16 cellular contexts compared by ENCODE assay signal in the genomic region with DNA sequence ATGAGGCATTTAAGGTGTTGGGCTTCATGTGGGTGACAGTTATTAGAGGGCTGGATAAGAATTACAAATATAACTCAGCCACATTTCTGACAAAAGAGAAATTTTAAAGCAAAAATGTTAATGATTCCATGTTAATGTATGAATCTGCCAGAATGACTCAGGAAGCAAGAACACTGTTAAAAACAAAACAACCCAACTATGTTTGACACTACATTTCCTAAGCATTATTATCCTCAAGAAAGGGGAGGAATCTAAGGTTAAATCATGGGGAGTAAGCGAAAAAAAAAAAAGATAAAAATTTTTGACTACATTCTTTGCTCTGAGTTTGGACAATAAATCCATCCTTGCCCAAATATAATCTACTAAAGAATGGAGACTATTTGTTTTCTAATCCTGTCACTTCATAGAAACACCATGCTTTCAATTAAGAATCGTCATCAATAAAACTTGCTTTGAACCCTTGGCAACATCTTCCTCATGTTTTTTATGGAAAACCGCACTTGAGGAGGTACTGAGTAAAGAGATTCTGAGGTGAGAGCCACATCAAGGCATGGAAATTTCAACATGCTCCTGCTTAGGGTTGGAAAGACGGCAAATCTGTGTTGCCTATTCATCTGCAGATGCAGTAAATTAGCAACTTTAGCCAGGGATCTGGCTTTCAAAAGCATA. TPM values are rescaled to one million over a fixed set of nuclear protein-coding genes. Genes with fewer than 3 reads are reported as not detected.
DNase-seq lines count a peak whose midpoint lies in the region; TF ChIP-seq lines count a peak whose summit lies in the region.
"Had no signal": no experiment of that assay in that cellular context is flagged by ENCODE, and none has a peak within 500 bp of the region (broad histone marks: within the 10 kb centered on the region; RNA-seq: fewer than 3 reads in every experiment).

No MANE protein-coding gene starts in this region.

- H3K27ac ChIP-seq in H9 (ENCODE audit: insufficient read length, low read depth, low read length) (peak overlapping the region; percentile 25), endodermal cell (ENCODE audit: low read depth, low read length) (no peak overlapping the region), neural progenitor cell (no peak overlapping the region), caudate nucleus (ENCODE audit: low read depth, low read length) (no peak overlapping the region)
- H3K27ac ChIP-seq: VCaP had no signal

- H2AK5ac ChIP-seq in H9 (ENCODE audit: insufficient read length, low read length): no peak overlapping the region

- H2BK15ac ChIP-seq in H9 (ENCODE audit: low read depth, low read length): no peak overlapping the region

- no peak overlapping the region for H3K4me3 ChIP-seq in BJ (ENCODE audit: low read depth, low read length)
- H3K4me3 ChIP-seq in endodermal cell (ENCODE audit: low read length): no peak overlapping the region
- no peak overlapping the region for H3K4me3 ChIP-seq in neural progenitor cell

- no peak overlapping the region for H4K5ac ChIP-seq in H9 (ENCODE audit: insufficient read length, low read depth, low read length)

- H4K20me1 ChIP-seq in H9 (ENCODE audit: control insufficient read depth, insufficient read depth, insufficient read length) (no peaks in the 10 kb centered on the region), neural progenitor cell (ENCODE audit: low read depth) (no peaks in the 10 kb centered on the region)

- H2BK12ac ChIP-seq in H9 (ENCODE audit: insufficient read length, low read depth, low read length): no peak overlapping the region

- H3T11ph ChIP-seq in H9 (ENCODE audit: low read length): no peak overlapping the region

- H3K14ac ChIP-seq in H9 (ENCODE audit: insufficient read depth, low read length): no peak overlapping the region

- TF ChIP-seq CTCF in BJ (IDR thresholded peaks at IDR 0.05; ENCODE audit: insufficient read depth, low read depth, low read length) (no peak), H9 (conservative IDR thresholded peaks at IDR 0.05) (no peak), endodermal cell (conservative IDR thresholded peaks at IDR 0.05) (no peak), neural progenitor cell (IDR thresholded peaks at IDR 0.05) (no peak)

- H3F3A ChIP-seq in neural progenitor cell (ENCODE audit: low read depth): no peaks in the 10 kb centered on the region

- H3K79me1 ChIP-seq in H9 (ENCODE audit: insufficient read depth, low read depth, low read length, poor library complexity, severe bottlenecking): no peaks in the 10 kb centered on the region

- POLR2A ChIA-PET in BJ (lab: Charles Lee): no interaction called here

- DNase-seq in BJ (ENCODE audit: low read depth): peak; percentile 88
- DNase-seq in H9: no peak
- no peak for DNase-seq in endodermal cell
- DNase-seq in neural progenitor cell (ENCODE audit: low spot score): no peak
- DNase-seq in caudate nucleus (lab: John Stamatoyannopoulos, UW): no peak
- no peak for DNase-seq in NCI-H69 (lab: John Stamatoyannopoulos, UW)
- no peak for DNase-seq in GDM1 (lab: John Stamatoyannopoulos, UW)
- DNase-seq in islet precursor cell: no peak
- DNase-seq: hippocampal formation; Karpas-422; NCI-H1930; NK-92 treated with Interleukin-12 subunit alpha and Interleukin-12 subunit beta, amount 100 ng/mL, for 24 hours; stimulated activated CD4-positive, alpha-beta T cell treated with anti-CD3 and anti-CD28 coated beads, Interleukin-4, amount 100 ng/mL, for 1 hour; stimulated activated naive B cell treated with anti-CD40 and anti-IgM and Interleukin-4, amounts not matched to agents 10 μg/mL and 1 μg/mL and 100 μg/mL, for 72 hours had no signal

- H3K18ac ChIP-seq in H9 (ENCODE audit: insufficient read length, low read depth, low read length): no peak overlapping the region

- no peak overlapping the region for H3K56ac ChIP-seq in H9 (ENCODE audit: insufficient read length, low read depth, low read length)

- CTCF ChIA-PET in BJ (lab: Yijun Ruan, JAX): interaction anchor here (1.4 to 2.1 kb wide), 2 partner anchors 8 to 10 kb away, joined by 4 to 5 read pairs; a partner anchor contains a TSS

- no peaks in the 10 kb centered on the region for H3K9me3 ChIP-seq in H9 (ENCODE audit: control insufficient read depth, low read depth, low read length)
- H3K9me3 ChIP-seq in endodermal cell (ENCODE audit: control insufficient read depth, low read length): no peaks in the 10 kb centered on the region
- no peaks in the 10 kb centered on the region for H3K9me3 ChIP-seq in neural progenitor cell (ENCODE audit: low read depth)

- H3K9ac ChIP-seq in H9 (ENCODE audit: extremely low read depth, insufficient read length, low read length) (no peak overlapping the region), endodermal cell (ENCODE audit: extremely low read depth, low read length, poor library complexity, severe bottlenecking) (no peak overlapping the region), neural progenitor cell (no peak overlapping the region)

- H3K27ac Mint-ChIP-seq in H9 (peak overlapping the region; percentile 45 to 84 (median 76); a peak in 4 of 7 replicates), endodermal cell (peak overlapping the region; percentile 39), neural progenitor cell (peak overlapping the region; percentile 62)
- H3K27ac Mint-ChIP-seq: memory B cell; stimulated activated naive B cell treated with anti-CD40 and anti-IgM and Interleukin-4, amounts not matched to agents 10 μg/mL and 1 μg/mL and 100 μg/mL, for 72 hours had no signal

- no peak overlapping the region for H4K8ac ChIP-seq in H9 (replicated peaks; ENCODE audit: insufficient read length, low read depth, low read length)

- H2BK5ac ChIP-seq in H9 (ENCODE audit: insufficient read length, low read length): no peak overlapping the region

- H3K36me3 Mint-ChIP-seq in H9 (ENCODE audit: insufficient read depth in 1 of 3, low read depth in 3 of 3) (no peaks in the 10 kb centered on the region; a peak in 1 of 7 replicates), endodermal cell (ENCODE audit: low read depth) (peaks cover 2% of the 10 kb centered on the region), neural progenitor cell (peaks cover 14% of the 10 kb centered on the region)

- H3K4me3 Mint-ChIP-seq in H9 (peak overlapping the region in 1 of 2 experiments; percentile 15; a peak in 2 of 5 replicates), endodermal cell (no peak overlapping the region), neural progenitor cell (no peak overlapping the region)
- H3K4me3 Mint-ChIP-seq: memory B cell; stimulated activated naive B cell treated with anti-CD40 and anti-IgM and Interleukin-4, amounts not matched to agents 10 μg/mL and 1 μg/mL and 100 μg/mL, for 72 hours had no signal

- H3K36me3 ChIP-seq in BJ (ENCODE audit: control insufficient read depth, insufficient read depth, low read length) (peaks cover 2% of the 10 kb centered on the region; the same call in 1 of the 2 replicates), endodermal cell (ENCODE audit: control insufficient read depth, insufficient read depth, low read length) (peaks cover 4% of the 10 kb centered on the region), neural progenitor cell (no peaks in the 10 kb centered on the region)

- peaks cover 72 to 81% of the 10 kb centered on the region in 2 experiments for H3K4me1 Mint-ChIP-seq in H9
- H3K4me1 Mint-ChIP-seq in endodermal cell: peaks cover 63% of the 10 kb centered on the region
- H3K4me1 Mint-ChIP-seq in neural progenitor cell: peaks cover 71% of the 10 kb centered on the region

- peaks cover 19% of the 10 kb centered on the region for H3K4me1 ChIP-seq in H9 (ENCODE audit: insufficient read depth, low read length)
- peaks cover 12% of the 10 kb centered on the region for H3K4me1 ChIP-seq in endodermal cell (ENCODE audit: control insufficient read depth, insufficient read depth, low read length)
- H3K4me1 ChIP-seq in neural progenitor cell: peaks cover 31% of the 10 kb centered on the region

- no CpG with 5 or more reads among the region's 4 CpGs for WGBS in H9 (ENCODE audit: extremely low coverage, insufficient read length, low lambda C conversion rate)
- 48 to 62% methylated on average over 2 to 3 of the region's 4 CpGs for WGBS in endodermal cell (ENCODE audit: insufficient coverage in 1 of 2, insufficient read length in 1 of 2), 2 experiments

- H2AFZ ChIP-seq in H9 (ENCODE audit: low read length): no peak overlapping the region
- H2AFZ ChIP-seq in neural progenitor cell (replicated peaks): no peak overlapping the region

- H3K23ac ChIP-seq in H9 (ENCODE audit: insufficient read length, low read depth, low read length): no peak overlapping the region

- H2BK120ac ChIP-seq in H9 (ENCODE audit: low read depth, low read length, poor library complexity, severe bottlenecking): no peak overlapping the region

- peaks cover 3% of the 10 kb centered on the region; the same call in 1 of the 2 replicates for H3K79me2 ChIP-seq in H9 (ENCODE audit: insufficient read depth, low read length)
- no peaks in the 10 kb centered on the region for H3K79me2 ChIP-seq in neural progenitor cell (ENCODE audit: low read depth)

- H3K4me2 ChIP-seq in H9 (ENCODE audit: insufficient read depth, insufficient read length, low read length) (no peak overlapping the region), neural progenitor cell (peak overlapping the region; percentile 24)

- no peak overlapping the region for H3K4ac ChIP-seq in H9 (ENCODE audit: low read depth, low read length)

- no peak overlapping the region for H2BK20ac ChIP-seq in H9 (ENCODE audit: low read depth, low read length, poor library complexity, severe bottlenecking)

- H3K9me3 Mint-ChIP-seq in H9 (no peaks in the 10 kb centered on the region), endodermal cell (no peaks in the 10 kb centered on the region), neural progenitor cell (no peaks in the 10 kb centered on the region)
- H3K9me3 Mint-ChIP-seq: memory B cell had no signal

- H3K27me3 Mint-ChIP-seq in H9 (ENCODE audit: low read depth) (no peaks in the 10 kb centered on the region), endodermal cell (ENCODE audit: insufficient read depth) (no peaks in the 10 kb centered on the region), neural progenitor cell (ENCODE audit: insufficient read depth, low read depth) (no peaks in the 10 kb centered on the region)
- H3K27me3 Mint-ChIP-seq: memory B cell; stimulated activated naive B cell treated with anti-CD40 and anti-IgM and Interleukin-4, amounts not matched to agents 10 μg/mL and 1 μg/mL and 100 μg/mL, for 72 hours had no signal

- no peaks in the 10 kb centered on the region for H3K23me2 ChIP-seq in H9 (ENCODE audit: insufficient read length, low read depth, low read length, poor library complexity, severe bottlenecking)

- H3K27me3 ChIP-seq in BJ (ENCODE audit: control insufficient read depth, insufficient read depth, low read length) (no peaks in the 10 kb centered on the region), H9 (ENCODE audit: insufficient read depth, low read length) (no peaks in the 10 kb centered on the region), endodermal cell (ENCODE audit: control insufficient read depth, insufficient read depth, low read length, poor library complexity, severe bottlenecking) (no peaks in the 10 kb centered on the region), neural progenitor cell (no peaks in the 10 kb centered on the region)

- H4K91ac ChIP-seq in H9 (ENCODE audit: insufficient read length, low read depth, low read length): no peak overlapping the region

RNA-seq across cellular contexts. Expression of a gene that starts 9.8 kb away (rescaled TPM):
- 20.5 and 22.0 TPM in 2 replicates for polyA plus RNA-seq in BJ (2011; rRNA removed)
- polyA minus RNA-seq in BJ (2011; rRNA and poly(A)+ RNA removed): 32.1 and 44.8 TPM in 2 replicates
- total RNA-seq in H9 (2021): 2.7 TPM in 2 replicates
- 1 to 10 TPM; 6.6 to 8.0 TPM for total RNA-seq in endodermal cell
- 16.1 TPM for polyA plus RNA-seq in endodermal cell (2013, experiment 1 of 2)
- 18.3 TPM for polyA plus RNA-seq in endodermal cell (2013, experiment 2 of 2)
- total RNA-seq in neural progenitor cell (ENCODE audit: low replicate concordance): 3.0 and 3.8 TPM in 2 replicates

RNA-seq across cellular contexts. Expression of a gene that starts 56.5 kb away (rescaled TPM):
- 4.6 and 10.6 TPM in 2 replicates for polyA plus RNA-seq in BJ (2011; rRNA removed)
- polyA minus RNA-seq in BJ (2011; rRNA and poly(A)+ RNA removed): 3.3 and 4.5 TPM in 2 replicates
- total RNA-seq in H9 (2021): 14.7 and 17.4 TPM in 2 replicates
- 10 to 100 TPM; 16.3 to 25.7 TPM for total RNA-seq in endodermal cell
- polyA plus RNA-seq in endodermal cell (2013, experiment 1 of 2): 37.8 TPM
- 40.4 TPM for polyA plus RNA-seq in endodermal cell (2013, experiment 2 of 2)
- 32.4 and 48.3 TPM in 2 replicates for total RNA-seq in neural progenitor cell (ENCODE audit: low replicate concordance)

RNA-seq across cellular contexts. Expression of a gene that starts 56.6 kb away (rescaled TPM):
- polyA plus RNA-seq in BJ (2011; rRNA removed): 2.9 and 6.8 TPM in 2 replicates
- 1.6 and 2.7 TPM in 2 replicates for polyA minus RNA-seq in BJ (2011; rRNA and poly(A)+ RNA removed)
- 3.0 and 3.6 TPM in 2 replicates for total RNA-seq in H9 (2021)
- 1 to 10 TPM; 6.2 to 8.4 TPM for total RNA-seq in endodermal cell
- 10.2 TPM for polyA plus RNA-seq in endodermal cell (2013, experiment 1 of 2)
- polyA plus RNA-seq in endodermal cell (2013, experiment 2 of 2): 9.9 TPM
- 8.4 and 13.4 TPM in 2 replicates for total RNA-seq in neural progenitor cell (ENCODE audit: low replicate concordance)
